18 cellular contexts compared by ENCODE assay signal in the genomic region with DNA sequence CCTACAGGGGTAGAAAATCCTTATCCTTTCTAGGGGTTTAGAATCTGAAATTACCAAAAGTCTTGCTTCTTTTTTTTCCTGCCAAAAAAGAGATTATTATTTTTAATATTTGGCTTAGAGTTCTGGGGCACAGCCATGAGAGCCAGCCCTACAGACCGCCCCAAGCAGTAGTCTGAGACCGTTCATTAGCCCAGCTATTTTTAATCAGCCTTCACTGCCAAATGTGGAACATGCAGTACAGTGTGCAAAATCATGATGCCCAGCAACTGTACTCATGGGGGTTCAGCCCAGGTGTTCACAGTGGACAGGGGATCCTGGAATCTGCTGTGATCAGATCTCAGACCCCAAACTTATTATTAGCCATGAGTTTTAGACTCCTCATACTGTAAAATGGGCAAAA.
"Had no signal": no experiment of that assay in that cellular context is flagged by ENCODE, and none has a peak within 500 bp of the region (broad histone marks: within the 10 kb centered on the region; RNA-seq: fewer than 3 reads in every experiment).

No MANE protein-coding gene starts in this region.

- H3K27ac ChIP-seq: breast epithelium, esophagus squamous epithelium, hepatocyte, suprapubic skin, upper lobe of right lung had no signal

- H3K4me1 ChIP-seq: breast epithelium, suprapubic skin had no signal

- H2AFZ ChIP-seq: hepatocyte had no signal

- H3K4me2 ChIP-seq: hepatocyte had no signal

- ATAC-seq: activated naive CD8-positive, alpha-beta T cell treated with anti-CD3 and anti-CD28 coated beads, Interleukin-2, amount 50 U/mL, for 24 hours; activated T-cell treated with anti-CD3 and anti-CD28 coated beads, Interleukin-2, amount 50 U/mL, for 4 hours; left colon; stimulated activated naive CD8-positive, alpha-beta T cell treated with anti-CD3 and anti-CD28 coated beads, Interleukin-15, amount 100 ng/mL, for 72 hours; upper lobe of right lung had no signal

- DNase-seq: activated CD4-positive, alpha-beta T cell treated with anti-CD3 and anti-CD28 coated beads, Interleukin-2, amount 10 ng/mL, durations not matched to agents 7 days and 5 days; activated CD8-positive, alpha-beta memory T cell treated with anti-CD3 and anti-CD28 coated beads, Interleukin-2, amount 50 U/mL, for 4 hours; activated naive CD4-positive, alpha-beta T cell treated with anti-CD3 and anti-CD28 coated beads, Interleukin-2, amount 10 ng/mL, durations not matched to agents 7 days and 5 days; activated naive CD8-positive, alpha-beta T cell treated with anti-CD3 and anti-CD28 coated beads, Interleukin-2, amount 50 U/mL, for 24 hours; activated T-cell treated with anti-CD3 and anti-CD28 coated beads, Interleukin-2, amount 50 U/mL, for 4 hours; aorta; cerebellar nuclear complex; effector CD8-positive, alpha-beta T cell; esophagus squamous epithelium; left colon; nucleus accumbens; stimulated activated CD4-positive, alpha-beta T cell treated with anti-CD3 and anti-CD28 coated beads, Interleukin-15, amount 100 ng/mL, for 24 hours; stimulated activated CD4-positive, alpha-beta T cell treated with anti-CD3 and anti-CD28 coated beads, Interleukin-2, amount 100 ng/mL, for 48 hours; stimulated activated naive CD8-positive, alpha-beta T cell treated with anti-CD3 and anti-CD28 coated beads, Interleukin-15, amount 100 ng/mL, for 72 hours; upper lobe of right lung had no signal

- H3K79me2 ChIP-seq: hepatocyte had no signal

- H3K9me3 ChIP-seq: breast epithelium, esophagus squamous epithelium, suprapubic skin, upper lobe of right lung had no signal

- H3K36me3 ChIP-seq: breast epithelium, esophagus squamous epithelium, suprapubic skin, upper lobe of right lung had no signal

- H3K27me3 ChIP-seq: breast epithelium, esophagus squamous epithelium, hepatocyte, suprapubic skin, upper lobe of right lung had no signal

- H3K4me3 ChIP-seq: breast epithelium, esophagus squamous epithelium, hepatocyte, suprapubic skin, upper lobe of right lung had no signal
